ENCODE assay signal across 31 cellular contexts in genomic region chr3:147975165-147975564, GRCh38.
"Had no signal": no experiment of that assay in that cellular context is flagged by ENCODE, and none has a peak within 500 bp of the region (broad histone marks: within the 10 kb centered on the region; RNA-seq: fewer than 3 reads in every experiment).

No MANE protein-coding gene starts in this region.

- H3K4me3 ChIP-seq: adrenal gland, ascending aorta, body of pancreas, breast epithelium, cardiac muscle cell had no signal

- H3K27me3 ChIP-seq: adrenal gland, ascending aorta, body of pancreas, brain microvascular endothelial cell, breast epithelium, cardiac muscle cell had no signal

- H3K27ac ChIP-seq: adrenal gland, ascending aorta, body of pancreas, brain microvascular endothelial cell, breast epithelium, cardiac muscle cell had no signal

- H3K36me3 ChIP-seq: adrenal gland, ascending aorta, brain microvascular endothelial cell, breast epithelium, cardiac muscle cell had no signal

- DNase-seq: activated effector memory CD4-positive, alpha-beta T cell treated with anti-CD3 and anti-CD28 coated beads, Interleukin-2, amount 50 U/mL, for 16 hours; activated effector memory CD4-positive, alpha-beta T cell treated with Interleukin-2 at 50 U/mL for 16 hours; activated gamma-delta T cell; activated gamma-delta T cell treated with Interleukin-2 at 50 U/mL for 16 hours; activated naive CD4-positive, alpha-beta T cell; activated naive CD4-positive, alpha-beta T cell treated with anti-CD3 and anti-CD28 coated beads for 36 hours; activated naive CD4-positive, alpha-beta T cell treated with anti-CD3 and anti-CD28 coated beads, Interleukin-2, amount 10 ng/mL, durations not matched to agents 7 days and 5 days; activated naive CD4-positive, alpha-beta T cell treated with anti-CD3 and anti-CD28 coated beads, Interleukin-2, amount 50 U/mL, for 16 hours; activated naive CD4-positive, alpha-beta T cell treated with Interleukin-2 at 50 U/mL for 16 hours; activated naive CD8-positive, alpha-beta T cell treated with anti-CD3 and anti-CD28 coated beads for 36 hours; activated naive CD8-positive, alpha-beta T cell treated with anti-CD3 and anti-CD28 coated beads, Interleukin-2, amount 10 ng/mL, durations not matched to agents 7 days and 5 days; activated naive CD8-positive, alpha-beta T cell treated with anti-CD3 and anti-CD28 coated beads, Interleukin-2, amount 50 U/mL, for 24 hours; activated T-cell treated with anti-CD3 and anti-CD28 coated beads, Interleukin-2, amount 50 U/mL, for 24 hours; activated T-cell treated with anti-CD3 and anti-CD28 coated beads, Interleukin-2, amount 50 U/mL, for 4 hours; activated T-cell treated with anti-CD3 and anti-CD28 coated beads, Interleukin-2, amount 50 U/mL, for 48 hours; activated T-cell treated with anti-CD3 and anti-CD28 coated beads, Interleukin-2, amount 50 U/mL, for 72 hours; adrenal gland; amniotic stem cell; amygdala; anterior cingulate cortex; aorta; body of pancreas; brain microvascular endothelial cell; caudate nucleus; central memory CD4-positive, alpha-beta T cell; cerebellar nuclear complex had no signal

- ATAC-seq: activated naive CD4-positive, alpha-beta T cell treated with anti-CD3 and anti-CD28 coated beads, Interleukin-2, amount 50 U/mL, for 72 hours; activated naive CD8-positive, alpha-beta T cell treated with anti-CD3 and anti-CD28 coated beads, Interleukin-2, amount 50 U/mL, for 24 hours; activated T-cell treated with anti-CD3 and anti-CD28 coated beads, Interleukin-2, amount 50 U/mL, for 4 hours; activated T-cell treated with anti-CD3 and anti-CD28 coated beads, Interleukin-2, amount 50 U/mL, for 72 hours; activated T-helper 17 cell treated with anti-CD3 and anti-CD28 coated beads, Interleukin-2, amount 50 U/mL, for 72 hours; body of pancreas had no signal

- H3K9me3 ChIP-seq: adrenal gland, ascending aorta, body of pancreas, breast epithelium had no signal

- H3K4me1 ChIP-seq: adrenal gland, ascending aorta, body of pancreas, breast epithelium had no signal
